Comparison of ENCODE assay signal across 9 cellular contexts in genomic region chr11:78189851-78190250, GRCh38. TPM values are rescaled to one million over a fixed set of nuclear protein-coding genes. Genes with fewer than 3 reads are reported as not detected.
DNase-seq lines count a peak whose midpoint lies in the region; ATAC-seq and TF ChIP-seq lines count a peak whose summit lies in the region.
"Had no signal": no experiment of that assay in that cellular context is flagged by ENCODE, and none has a peak within 500 bp of the region (broad histone marks: within the 10 kb centered on the region; RNA-seq: fewer than 3 reads in every experiment).

No MANE protein-coding gene starts in this region.

- no peak for TF ChIP-seq CTCF in liver (IDR thresholded peaks at IDR 0.05; ENCODE audit: low read depth, low read length, missing input control)
- no peak for TF ChIP-seq CTCF in thyroid gland (IDR thresholded peaks at IDR 0.05)

- no peak for ATAC-seq in HG02678 (IDR thresholded peaks at IDR 0.05; ENCODE audit: unreplicated experiment)

- H3K9me3 Mint-ChIP-seq in activated T-cell treated with anti-CD3 and anti-CD28 coated beads, Interleukin-2, amount 50 U/mL, for 24 hours = no peaks in the 10 kb centered on the region
- H3K9me3 Mint-ChIP-seq in activated naive CD8-positive, alpha-beta T cell (ENCODE audit: low read depth) = no peaks in the 10 kb centered on the region

- 70% methylated on average over 3 of the region's 3 CpGs for WGBS in liver
- WGBS in thyroid gland, 2 donors = 47 to 48% methylated on average over 3 of the region's 3 CpGs

- H3K27ac ChIP-seq in liver (ENCODE audit: low read depth in 1 of 2, low read length in 2 of 2) = peak overlapping the region; percentile 95 to 97
- peak overlapping the region in 2 of 3 donors; percentile 29 to 88 for H3K27ac ChIP-seq in thyroid gland

- no peak for TF ChIP-seq RAD21 in liver (IDR thresholded peaks at IDR 0.05)

- peaks cover 73% of the 10 kb centered on the region for H3K4me1 Mint-ChIP-seq in activated T-cell treated with anti-CD3 and anti-CD28 coated beads, Interleukin-2, amount 50 U/mL, for 24 hours (ENCODE audit: low read depth)
- H3K4me1 Mint-ChIP-seq in activated naive CD8-positive, alpha-beta T cell (ENCODE audit: low read depth) = peaks cover 65% of the 10 kb centered on the region

- no peaks in the 10 kb centered on the region for H3K27me3 Mint-ChIP-seq in activated T-cell treated with anti-CD3 and anti-CD28 coated beads, Interleukin-2, amount 50 U/mL, for 24 hours
- H3K27me3 Mint-ChIP-seq in activated naive CD8-positive, alpha-beta T cell = no peaks in the 10 kb centered on the region

- intact Hi-C loops in thyroid gland (cut with DNase I) = no loop called here

- H3K4me1 ChIP-seq in liver (ENCODE audit: control insufficient read depth in 4 of 4, insufficient read depth in 4 of 4, low read length in 3 of 4) = peaks cover 20 to 59% (median 50%) of the 10 kb centered on the region in 4 donors
- peaks cover 32 to 60% of the 10 kb centered on the region in 2 donors for H3K4me1 ChIP-seq in thyroid gland

- H3K36me3 Mint-ChIP-seq in activated T-cell treated with anti-CD3 and anti-CD28 coated beads, Interleukin-2, amount 50 U/mL, for 24 hours (ENCODE audit: low read depth) = peaks cover 32% of the 10 kb centered on the region
- H3K36me3 Mint-ChIP-seq in activated naive CD8-positive, alpha-beta T cell = peaks cover 2% of the 10 kb centered on the region

- H3K27me3 ChIP-seq in liver (ENCODE audit: control insufficient read depth in 4 of 4, insufficient read depth in 4 of 4, low read length in 3 of 4) (no peaks in the 10 kb centered on the region), thyroid gland (no peaks in the 10 kb centered on the region)

- H3K27ac Mint-ChIP-seq in activated T-cell treated with anti-CD3 and anti-CD28 coated beads, Interleukin-2, amount 50 U/mL, for 24 hours = peak overlapping the region; percentile 85
- no peak overlapping the region for H3K27ac Mint-ChIP-seq in activated naive CD8-positive, alpha-beta T cell

- H3K9ac ChIP-seq in liver (ENCODE audit: low read depth in 1 of 2, low read length in 2 of 2) = peak overlapping the region; percentile 22 to 47

- H3K4me3 ChIP-seq in liver (ENCODE audit: low read depth in 1 of 3, low read length in 3 of 3) (peak overlapping the region in 1 of 3 donors; percentile 71), thyroid gland (replicated peaks in 1 of 3) (peak overlapping the region in 1 of 3 donors; percentile 88)

- H3K9me3 ChIP-seq in liver (ENCODE audit: control insufficient read depth in 4 of 4, low read length in 3 of 4) (no peaks in the 10 kb centered on the region), thyroid gland (no peaks in the 10 kb centered on the region)

- TF ChIP-seq POLR2A in thyroid gland (IDR thresholded peaks at IDR 0.05) = no peak

- no peaks in the 10 kb centered on the region for H3K36me3 ChIP-seq in liver (ENCODE audit: control insufficient read depth in 4 of 4, insufficient read depth in 3 of 4, low read depth in 1 of 4, low read length in 3 of 4)
- H3K36me3 ChIP-seq in thyroid gland = no peaks in the 10 kb centered on the region

- peak overlapping the region; percentile 97 for H3K4me3 Mint-ChIP-seq in activated T-cell treated with anti-CD3 and anti-CD28 coated beads, Interleukin-2, amount 50 U/mL, for 24 hours
- peak overlapping the region; percentile 98 for H3K4me3 Mint-ChIP-seq in activated naive CD8-positive, alpha-beta T cell

- DNase-seq in activated T-cell treated with anti-CD3 and anti-CD28 coated beads, Interleukin-2, amount 50 U/mL, for 24 hours = no peak
- DNase-seq in activated T-cell treated with anti-CD3 and anti-CD28 coated beads, Interleukin-2, amount 50 U/mL, for 1 hour = no peak
- DNase-seq in thyroid gland (no peak), ecto neural progenitor cell (ENCODE audit: low spot score) (no peak), superior temporal gyrus (ENCODE audit: extremely low spot score) (no peak)
- DNase-seq: COR-L47 had no signal

TF ChIP-seq in liver, 16 proteins besides CTCF, POLR2A, EP300 and RAD21:
- TF ChIP-seq ZBTB33 (IDR thresholded peaks at IDR 0.05) (no peak), TAF1 (conservative IDR thresholded peaks at IDR 0.05) (no peak), RXRA (IDR thresholded peaks at IDR 0.05) (no peak)

RNA-seq across cellular contexts. Expression of gene USP35, which starts 1.1 kb away (rescaled TPM):
- total RNA-seq in liver (10 to 100 TPM in 1 of 2 donors, 1 to 10 TPM in 1; 2.3 to 11.0 TPM), thyroid gland (10 to 100 TPM; 13.5 to 18.1 (median 14.3) TPM)
- 1 to 10 TPM; 2.6 to 7.0 TPM for polyA plus RNA-seq in liver

RNA-seq across cellular contexts. Expression of gene KCTD21, which starts 1.4 kb away (rescaled TPM):
- total RNA-seq in liver (10 to 100 TPM in 1 of 2 donors, 1 to 10 TPM in 1; 5.8 to 12.0 TPM), thyroid gland (10 to 100 TPM; 16.6 to 23.4 (median 17.0) TPM)
- polyA plus RNA-seq in liver = 10 to 100 TPM in 1 of 2 donors, 1 to 10 TPM in 1; 6.3 to 12.6 TPM

RNA-seq across cellular contexts. Expression of gene ALG8, which starts 50.4 kb away (rescaled TPM):
- total RNA-seq in liver (10 to 100 TPM; 36.8 to 39.2 TPM), thyroid gland (10 to 100 TPM; 49.6 to 86.7 (median 52.5) TPM)
- polyA plus RNA-seq in liver = 10 to 100 TPM; 29.4 to 46.0 TPM
